Comparison of ENCODE assay signal across 11 cellular contexts in the genomic region with DNA sequence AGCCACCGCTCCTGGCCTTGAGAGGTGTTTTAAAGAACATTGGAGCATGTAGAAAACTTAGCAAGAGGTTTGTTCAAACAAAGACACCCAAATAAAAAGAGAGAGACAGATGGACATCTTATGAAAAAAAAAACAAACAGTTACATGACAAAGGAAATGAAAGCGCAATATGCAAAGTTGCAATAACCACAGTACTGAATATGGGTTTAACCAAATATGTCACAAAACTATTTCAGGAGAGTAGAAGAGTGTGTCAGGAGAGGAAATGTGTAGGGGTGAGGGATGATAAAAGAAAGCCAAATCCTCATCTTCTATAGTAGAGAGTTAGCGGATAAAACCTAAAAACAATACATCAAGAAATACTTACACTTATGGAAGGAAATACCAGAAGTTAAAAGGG.
A peak's percentile ranks its signal among the peaks of the same experiment; 100 is the strongest.
DNase-seq lines count a peak whose midpoint lies in the region; ATAC-seq and TF ChIP-seq lines count a peak whose summit lies in the region.
"Had no signal": no experiment of that assay in that cellular context is flagged by ENCODE, and none has a peak within 500 bp of the region (broad histone marks: within the 10 kb centered on the region; RNA-seq: fewer than 3 reads in every experiment).

No MANE protein-coding gene starts in this region.

- no peak overlapping the region for H3K9ac ChIP-seq in smooth muscle cell (ENCODE audit: low read depth)

- no peak overlapping the region for H2AFZ ChIP-seq in smooth muscle cell (ENCODE audit: low read depth)

- H3K4me1 ChIP-seq in smooth muscle cell (ENCODE audit: low read depth): no peaks in the 10 kb centered on the region

- ATAC-seq in GM18505 (IDR thresholded peaks at IDR 0.05; ENCODE audit: unreplicated experiment) (peak; percentile 99), GM19468 (IDR thresholded peaks at IDR 0.05; ENCODE audit: extremely low read depth, unreplicated experiment) (peak; percentile 99), HG03025 (IDR thresholded peaks at IDR 0.05; ENCODE audit: low FRiP score, unreplicated experiment) (peak; percentile 98)

- TF ChIP-seq CTCF in smooth muscle cell (IDR thresholded peaks at IDR 0.05; ENCODE audit: borderline replicate concordance, insufficient read depth, poor library complexity, severe bottlenecking) (no peak), lower leg skin (IDR thresholded peaks at IDR 0.05) (no peak)

- no peaks in the 10 kb centered on the region for H3K79me2 ChIP-seq in smooth muscle cell (ENCODE audit: low read depth)

- H3K9me3 ChIP-seq in smooth muscle cell (replicated peaks; ENCODE audit: low read depth): no peaks in the 10 kb centered on the region
- H3K9me3 ChIP-seq: upper lobe of left lung had no signal

- DNase-seq in MV-4-11 (lab: John Stamatoyannopoulos, UW) (peak; percentile 93), NCI-H510A treated with DMSO at 0.1 percent for 48 hours (lab: John Stamatoyannopoulos, UW) (no peak), smooth muscle cell (lab: John Stamatoyannopoulos, UW; ENCODE audit: unreplicated experiment) (no peak), GOT3 (lab: John Stamatoyannopoulos, UW) (no peak), lower leg skin (ENCODE audit: low spot score in 2 of 2) (no peak)
- DNase-seq: CD8-positive, alpha-beta memory T cell; NCI-H1105; upper lobe of left lung had no signal

- WGBS in smooth muscle cell (ENCODE audit: low lambda C conversion rate): 90% methylated on average over 3 of the region's 3 CpGs
- 86 to 93% methylated on average over 3 of the region's 3 CpGs for WGBS in lower leg skin, 2 donors

- no peaks in the 10 kb centered on the region for H3F3A ChIP-seq in smooth muscle cell (ENCODE audit: low read depth)

- no peaks in the 10 kb centered on the region for H4K20me1 ChIP-seq in smooth muscle cell (ENCODE audit: low read depth)

- no peak overlapping the region for H3K4me3 ChIP-seq in smooth muscle cell
- H3K4me3 ChIP-seq in lower leg skin (ENCODE audit: low read depth, poor library complexity, severe bottlenecking): no peak overlapping the region
- H3K4me3 ChIP-seq: upper lobe of left lung had no signal

- no peak overlapping the region for H3K4me2 ChIP-seq in smooth muscle cell

- TF ChIP-seq POLR2A in GM18505 (IDR thresholded peaks at IDR 0.05; ENCODE audit: borderline replicate concordance, extremely low read depth, insufficient read depth, insufficient read length) (no peak), lower leg skin (IDR thresholded peaks at IDR 0.05) (no peak)

- H3K27ac ChIP-seq in smooth muscle cell (ENCODE audit: low read depth): no peak overlapping the region
- H3K27ac ChIP-seq: upper lobe of left lung had no signal

- H3K36me3 ChIP-seq in smooth muscle cell (ENCODE audit: low read depth): no peaks in the 10 kb centered on the region
- H3K36me3 ChIP-seq: upper lobe of left lung had no signal

- no peaks in the 10 kb centered on the region for H3K27me3 ChIP-seq in smooth muscle cell (ENCODE audit: low read depth)
- H3K27me3 ChIP-seq: upper lobe of left lung had no signal

- intact Hi-C loops in lower leg skin (cut with DNase I; ENCODE audit: low total_unique reads): no loop called here
